8 cellular contexts compared by ENCODE assay signal in genomic region chr13:26872444-26873173, GRCh38.
A peak's percentile ranks its signal among the peaks of the same experiment; 100 is the strongest.
DNase-seq lines count a peak whose midpoint lies in the region; ATAC-seq and TF ChIP-seq lines count a peak whose summit lies in the region.

No MANE protein-coding gene starts in this region.

- peaks cover 0 to 8% (median 0%) of the 10 kb centered on the region in 4 donors for H3K9me3 ChIP-seq in Peyer's patch
- H3K9me3 ChIP-seq in adipocyte (ENCODE audit: control insufficient read depth, low read length): peaks cover 4% of the 10 kb centered on the region
- H3K9me3 ChIP-seq in iPS DF 6.9 (ENCODE audit: control insufficient read depth, insufficient read depth, low read length): no peaks in the 10 kb centered on the region
- peaks cover 0 to 21% (median 0%) of the 10 kb centered on the region in 3 donors for H3K9me3 ChIP-seq in gastroesophageal sphincter

- ATAC-seq in gastroesophageal sphincter: no peak
- no peak for ATAC-seq in HG02588 (IDR thresholded peaks at IDR 0.05; ENCODE audit: unreplicated experiment)

- TF ChIP-seq EP300 in gastroesophageal sphincter (IDR thresholded peaks at IDR 0.05): no peak

- H3K27ac ChIP-seq in Peyer's patch (no peak overlapping the region), iPS DF 6.9 (ENCODE audit: low read length) (no peak overlapping the region), gastroesophageal sphincter (no peak overlapping the region)

- peak; percentile 7 for DNase-seq in CMK (ENCODE audit: low read depth)
- peak; percentile 86 for DNase-seq in HT-29 (ENCODE audit: low spot score)
- peak in 2 of 3 donors; percentile 24 to 55 for DNase-seq in Peyer's patch
- DNase-seq in adipocyte (ENCODE audit: low read depth): peak; percentile 43
- DNase-seq in iPS DF 6.9 (ENCODE audit: low read depth, low spot score): peak; percentile 66
- DNase-seq in stimulated activated CD4-positive, alpha-beta T cell treated with anti-CD3 and anti-CD28 coated beads, Interleukin-12 subunit alpha, Interleukin-12 subunit beta, amount 100 ng/mL, for 48 hours (ENCODE audit: low read depth in 2 of 3, low spot score in 1 of 3): peak; percentile 31 to 57 (median 37)

- TF ChIP-seq CTCF in Peyer's patch (IDR thresholded peaks at IDR 0.05) (peak in 5 of 6 experiments; percentile 13 to 41 (median 35)), gastroesophageal sphincter (IDR thresholded peaks at IDR 0.05) (peak in 2 of 4 experiments; percentile 16 to 55)

- H3K4me3 ChIP-seq in Peyer's patch (no peak overlapping the region), adipocyte (ENCODE audit: low read length) (no peak overlapping the region), iPS DF 6.9 (ENCODE audit: low read length) (no peak overlapping the region), gastroesophageal sphincter (no peak overlapping the region)

- no peak overlapping the region for H3K9ac ChIP-seq in adipocyte (ENCODE audit: low read length)

- WGBS in iPS DF 6.9 (ENCODE audit: insufficient coverage, insufficient read length): no CpG with 5 or more reads among the region's 23 CpGs
- WGBS in gastroesophageal sphincter (ENCODE audit: low coverage in 1 of 2), 2 donors: 66% methylated on average over 12 of the region's 23 CpGs; no CpG with 5 or more reads in 1 of the 2 donors

- H3K4me1 ChIP-seq in Peyer's patch: no peaks in the 10 kb centered on the region
- H3K4me1 ChIP-seq in adipocyte (ENCODE audit: control insufficient read depth, insufficient read depth, low read length): no peaks in the 10 kb centered on the region
- no peaks in the 10 kb centered on the region for H3K4me1 ChIP-seq in iPS DF 6.9 (ENCODE audit: control insufficient read depth, insufficient read depth, low read length)
- H3K4me1 ChIP-seq in gastroesophageal sphincter: no peaks in the 10 kb centered on the region

- H3K27me3 ChIP-seq in Peyer's patch (no peaks in the 10 kb centered on the region), adipocyte (replicated peaks; ENCODE audit: control insufficient read depth, insufficient read depth, low read length) (peaks cover 31% of the 10 kb centered on the region), iPS DF 6.9 (ENCODE audit: control insufficient read depth, insufficient read depth, low read length) (no peaks in the 10 kb centered on the region), gastroesophageal sphincter (peaks cover 54% of the 10 kb centered on the region)

- H3K36me3 ChIP-seq in Peyer's patch: no peaks in the 10 kb centered on the region
- no peaks in the 10 kb centered on the region for H3K36me3 ChIP-seq in adipocyte (ENCODE audit: control insufficient read depth, insufficient read depth, low read length, severe bottlenecking)
- H3K36me3 ChIP-seq in iPS DF 6.9 (ENCODE audit: control insufficient read depth, insufficient read depth, low read length): no peaks in the 10 kb centered on the region
- no peaks in the 10 kb centered on the region for H3K36me3 ChIP-seq in gastroesophageal sphincter

- TF ChIP-seq POLR2A in Peyer's patch (IDR thresholded peaks at IDR 0.05) (no peak), gastroesophageal sphincter (IDR thresholded peaks at IDR 0.05) (no peak)

Comparison
In these comparisons a context has a peak if more than half of its experiments do, and no peak if none do; other contexts are left out.
1. DNase-seq: peak in every context shown above with its lines; median percentile 86 in HT-29; 66 in iPS DF 6.9; 43 in adipocyte; 40 in Peyer's patch; 37 in stimulated activated CD4-positive, alpha-beta T cell treated with anti-CD3 and anti-CD28 coated beads, Interleukin-12 subunit alpha, Interleukin-12 subunit beta, amount 100 ng/mL, for 48 hours; 7 in CMK.